Comparison of ENCODE assay signal across 18 cellular contexts in genomic region chr10:129741280-129741977, GRCh38.
DNase-seq lines count a peak whose midpoint lies in the region; ATAC-seq and TF ChIP-seq lines count a peak whose summit lies in the region.
"Had no signal": no experiment of that assay in that cellular context is flagged by ENCODE, and none has a peak within 500 bp of the region (broad histone marks: within the 10 kb centered on the region; RNA-seq: fewer than 3 reads in every experiment).

No MANE protein-coding gene starts in this region.

- no peak for ATAC-seq in activated CD8-positive, alpha-beta T cell treated with anti-CD3 and anti-CD28 coated beads, Interleukin-2, amount 10 ng/mL, durations not matched to agents 7 days and 5 days
- ATAC-seq in activated CD8-positive, alpha-beta T cell treated with anti-CD3 and anti-CD28 coated beads for 36 hours: no peak
- no peak for ATAC-seq in GM18505 (IDR thresholded peaks at IDR 0.05; ENCODE audit: unreplicated experiment)
- ATAC-seq: CD8-positive, alpha-beta T cell; K562 had no signal

- TF ChIP-seq POLR2A in GM18505 (IDR thresholded peaks at IDR 0.05; ENCODE audit: borderline replicate concordance, extremely low read depth, insufficient read depth, insufficient read length): no peak

- DNase-seq in activated CD8-positive, alpha-beta T cell treated with anti-CD3 and anti-CD28 coated beads, Interleukin-2, amount 10 ng/mL, durations not matched to agents 7 days and 5 days: peak; percentile 1
- DNase-seq in activated CD8-positive, alpha-beta T cell treated with anti-CD3 and anti-CD28 coated beads for 36 hours: no peak
- DNase-seq in coronary artery (ENCODE audit: low spot score): peak; percentile 50
- DNase-seq in mesenteric fat pad (ENCODE audit: low spot score): peak; percentile 67
- DNase-seq in type B pancreatic cell (ENCODE audit: extremely low spot score, unreplicated experiment): peak; percentile 49
- no peak for DNase-seq in mucosa of gallbladder (ENCODE audit: low spot score)
- DNase-seq in NCI-H2107 (lab: John Stamatoyannopoulos, UW): no peak
- DNase-seq: 8988T, DMS79, NCI-H1417 treated with DMSO at 0.1 percent for 48 hours, NCI-H2029, NCI-H2171 treated with DMSO at 0.1 percent for 48 hours, NCI-H748 treated with DMSO at 0.1 percent for 48 hours, OCI-M1 had no signal

- H3K4me3 ChIP-seq in coronary artery: no peak overlapping the region
- H3K4me3 ChIP-seq: GM23338, K562 had no signal

- TF ChIP-seq CTCF in activated CD8-positive, alpha-beta T cell treated with anti-CD3 and anti-CD28 coated beads for 36 hours (IDR thresholded peaks at IDR 0.05): no peak
- no peak for TF ChIP-seq CTCF in coronary artery (IDR thresholded peaks at IDR 0.05)
- no peak for TF ChIP-seq CTCF in type B pancreatic cell (conservative IDR thresholded peaks at IDR 0.05)

- H3K27ac Mint-ChIP-seq in activated CD8-positive, alpha-beta T cell treated with anti-CD3 and anti-CD28 coated beads, Interleukin-2, amount 10 ng/mL, durations not matched to agents 7 days and 5 days: no peak overlapping the region
- H3K27ac Mint-ChIP-seq in activated CD8-positive, alpha-beta T cell treated with anti-CD3 and anti-CD28 coated beads for 36 hours: no peak overlapping the region
- H3K27ac Mint-ChIP-seq in type B pancreatic cell: no peak overlapping the region
- H3K27ac Mint-ChIP-seq: CD8-positive, alpha-beta T cell; GM23338 had no signal

- CTCF ChIA-PET in activated CD8-positive, alpha-beta T cell treated with anti-CD3 and anti-CD28 coated beads, Interleukin-2, amount 10 ng/mL, durations not matched to agents 7 days and 5 days (lab: Charles Lee): no interaction called here
- CTCF ChIA-PET in activated CD8-positive, alpha-beta T cell treated with anti-CD3 and anti-CD28 coated beads for 36 hours (lab: Charles Lee): no interaction called here

- intact Hi-C loops in activated CD8-positive, alpha-beta T cell treated with anti-CD3 and anti-CD28 coated beads for 36 hours (cut with micrococcal nuclease): no loop called here

- H3K4me3 Mint-ChIP-seq in activated CD8-positive, alpha-beta T cell treated with anti-CD3 and anti-CD28 coated beads, Interleukin-2, amount 10 ng/mL, durations not matched to agents 7 days and 5 days: no peak overlapping the region
- H3K4me3 Mint-ChIP-seq in activated CD8-positive, alpha-beta T cell treated with anti-CD3 and anti-CD28 coated beads for 36 hours: no peak overlapping the region
- no peak overlapping the region for H3K4me3 Mint-ChIP-seq in type B pancreatic cell
- H3K4me3 Mint-ChIP-seq: CD8-positive, alpha-beta T cell; GM23338 had no signal

- H3K27me3 Mint-ChIP-seq in activated CD8-positive, alpha-beta T cell treated with anti-CD3 and anti-CD28 coated beads, Interleukin-2, amount 10 ng/mL, durations not matched to agents 7 days and 5 days (ENCODE audit: low read depth): no peaks in the 10 kb centered on the region
- no peaks in the 10 kb centered on the region for H3K27me3 Mint-ChIP-seq in activated CD8-positive, alpha-beta T cell treated with anti-CD3 and anti-CD28 coated beads for 36 hours
- H3K27me3 Mint-ChIP-seq in type B pancreatic cell: no peaks in the 10 kb centered on the region

- peaks cover 8% of the 10 kb centered on the region for H3K36me3 Mint-ChIP-seq in activated CD8-positive, alpha-beta T cell treated with anti-CD3 and anti-CD28 coated beads, Interleukin-2, amount 10 ng/mL, durations not matched to agents 7 days and 5 days (ENCODE audit: low read depth)
- peaks cover 41% of the 10 kb centered on the region for H3K36me3 Mint-ChIP-seq in activated CD8-positive, alpha-beta T cell treated with anti-CD3 and anti-CD28 coated beads for 36 hours (ENCODE audit: low read depth)
- peaks cover 7% of the 10 kb centered on the region for H3K36me3 Mint-ChIP-seq in type B pancreatic cell

- POLR2A ChIA-PET in activated CD8-positive, alpha-beta T cell treated with anti-CD3 and anti-CD28 coated beads, Interleukin-2, amount 10 ng/mL, durations not matched to agents 7 days and 5 days (lab: Charles Lee): no interaction called here
- POLR2A ChIA-PET in activated CD8-positive, alpha-beta T cell treated with anti-CD3 and anti-CD28 coated beads for 36 hours (lab: Charles Lee): no interaction called here

- no peaks in the 10 kb centered on the region for H3K4me1 Mint-ChIP-seq in activated CD8-positive, alpha-beta T cell treated with anti-CD3 and anti-CD28 coated beads, Interleukin-2, amount 10 ng/mL, durations not matched to agents 7 days and 5 days (ENCODE audit: low read depth)
- no peaks in the 10 kb centered on the region for H3K4me1 Mint-ChIP-seq in activated CD8-positive, alpha-beta T cell treated with anti-CD3 and anti-CD28 coated beads for 36 hours (ENCODE audit: low read depth)
- H3K4me1 Mint-ChIP-seq in type B pancreatic cell (ENCODE audit: unreplicated experiment): no peaks in the 10 kb centered on the region
- H3K4me1 Mint-ChIP-seq: GM23338 had no signal

- no peak overlapping the region for H3K27ac ChIP-seq in coronary artery

- peaks cover 18% of the 10 kb centered on the region for H3K9me3 Mint-ChIP-seq in activated CD8-positive, alpha-beta T cell treated with anti-CD3 and anti-CD28 coated beads, Interleukin-2, amount 10 ng/mL, durations not matched to agents 7 days and 5 days (ENCODE audit: insufficient read depth)
- H3K9me3 Mint-ChIP-seq in activated CD8-positive, alpha-beta T cell treated with anti-CD3 and anti-CD28 coated beads for 36 hours: peaks cover 26% of the 10 kb centered on the region
- no peaks in the 10 kb centered on the region for H3K9me3 Mint-ChIP-seq in type B pancreatic cell

Comparison
In these comparisons a context has a peak if more than half of its experiments do, and no peak if none do; other contexts are left out.
1. DNase-seq: peak in activated CD8-positive, alpha-beta T cell treated with anti-CD3 and anti-CD28 coated beads, Interleukin-2, amount 10 ng/mL, durations not matched to agents 7 days and 5 days (single experiment), coronary artery (single experiment), mesenteric fat pad (single experiment) and type B pancreatic cell (single experiment); none in activated CD8-positive, alpha-beta T cell treated with anti-CD3 and anti-CD28 coated beads for 36 hours (single experiment), mucosa of gallbladder (single experiment) and NCI-H2107 (single experiment).